ENCODE assay signal across 17 cellular contexts in the genomic region with DNA sequence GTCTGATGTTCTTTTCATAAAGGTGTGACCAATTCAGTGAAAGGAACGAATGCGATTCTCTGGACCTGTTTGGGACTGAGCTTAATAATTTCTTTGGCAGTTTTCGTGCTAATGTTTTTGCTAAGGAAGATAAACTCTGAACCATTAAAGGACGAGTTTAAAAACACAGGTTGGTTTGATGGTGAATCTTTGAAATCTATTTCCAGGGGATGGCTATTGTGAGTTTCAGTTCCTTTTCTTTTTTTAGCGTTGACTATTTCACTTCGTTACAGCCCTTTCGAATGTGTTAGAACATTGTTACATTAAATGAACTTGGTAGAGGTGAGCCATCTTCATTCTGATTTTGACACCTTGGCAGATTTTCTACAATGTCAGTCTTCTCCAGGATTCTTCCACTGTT. TPM values are rescaled to one million over a fixed set of nuclear protein-coding genes. Genes with fewer than 3 reads are reported as not detected.
DNase-seq lines count a peak whose midpoint lies in the region; ATAC-seq and TF ChIP-seq lines count a peak whose summit lies in the region.
"Had no signal": no experiment of that assay in that cellular context is flagged by ENCODE, and none has a peak within 500 bp of the region (broad histone marks: within the 10 kb centered on the region; RNA-seq: fewer than 3 reads in every experiment).

No MANE protein-coding gene starts in this region.

- H3K4ac ChIP-seq in IMR-90 (ENCODE audit: low read depth, low read length) = no peak overlapping the region

- H3K4me1 ChIP-seq in IMR-90 (ENCODE audit: control insufficient read depth, insufficient read depth, low read length) = peaks cover 5% of the 10 kb centered on the region; the same call in 1 of the 2 replicates
- H3K4me1 ChIP-seq in mucosa of rectum (ENCODE audit: control insufficient read depth in 2 of 2, insufficient read depth in 2 of 2, low read length in 2 of 2) = no peaks in the 10 kb centered on the region
- H3K4me1 ChIP-seq: body of pancreas had no signal

- TF ChIP-seq RAD21 in IMR-90 (IDR thresholded peaks at IDR 0.05; ENCODE audit: low read length) = no peak

- H3K9me3 ChIP-seq in IMR-90 (ENCODE audit: control insufficient read depth, insufficient read depth, low read length) = no peaks in the 10 kb centered on the region
- no peaks in the 10 kb centered on the region for H3K9me3 ChIP-seq in mucosa of rectum (ENCODE audit: control insufficient read depth in 2 of 2, low read length in 2 of 2)
- H3K9me3 ChIP-seq: body of pancreas, testis had no signal

- no peak overlapping the region for H3K14ac ChIP-seq in IMR-90 (replicated peaks; ENCODE audit: low read depth, low read length)

- H4K5ac ChIP-seq in IMR-90 (ENCODE audit: low read depth, low read length) = no peak overlapping the region

- TF ChIP-seq CTCF in GM20000 (IDR thresholded peaks at IDR 0.05; ENCODE audit: extremely low read depth, missing control alignments) (no peak), IMR-90 (conservative IDR thresholded peaks at IDR 0.05; ENCODE audit: low read depth, low read length) (no peak), osteocyte (IDR thresholded peaks at IDR 0.05) (no peak)

- CTCF ChIA-PET in IMR-90 (lab: Yijun Ruan, JAX) = no interaction called here

- no peak overlapping the region for H3K4me2 ChIP-seq in IMR-90 (ENCODE audit: low read depth, low read length)
- H3K4me2 ChIP-seq: smooth muscle cell had no signal

- no peaks in the 10 kb centered on the region for H4K20me1 ChIP-seq in IMR-90 (ENCODE audit: insufficient read depth, low read length)

- peaks cover 8% of the 10 kb centered on the region for H3K4me1 Mint-ChIP-seq in osteocyte (ENCODE audit: unreplicated experiment)

- no peak overlapping the region for H3K18ac ChIP-seq in IMR-90 (ENCODE audit: low read depth, low read length)

- no peaks in the 10 kb centered on the region for H3K27me3 Mint-ChIP-seq in osteocyte (ENCODE audit: unreplicated experiment)

- no peak overlapping the region for H2BK120ac ChIP-seq in IMR-90 (ENCODE audit: low read depth, low read length)

- H2AK9ac ChIP-seq in IMR-90 (replicated peaks; ENCODE audit: low read depth, low read length, poor library complexity) = no peak overlapping the region

- no peaks in the 10 kb centered on the region for H3K27me3 ChIP-seq in IMR-90 (ENCODE audit: control insufficient read depth, insufficient read depth, low read length)
- no peaks in the 10 kb centered on the region for H3K27me3 ChIP-seq in mucosa of rectum (ENCODE audit: control insufficient read depth in 2 of 2, insufficient read depth in 2 of 2, low read length in 2 of 2)
- H3K27me3 ChIP-seq: body of pancreas, testis had no signal

- no peak overlapping the region for H3K23ac ChIP-seq in IMR-90 (ENCODE audit: low read depth, low read length)

- H3K79me1 ChIP-seq in IMR-90 (ENCODE audit: low read depth in 1 of 2, low read length in 2 of 2) = no peaks in the 10 kb centered on the region

- BruUV-seq in IMR-90 (replicated peaks; lab: Mats Ljungman, UMichigan) = no TSS peak

- dilution Hi-C loops in IMR-90 (cut with HindIII; ENCODE audit: low sequenced_read_pairs, unreplicated experiment) = no loop called here

- no peak overlapping the region for H3K56ac ChIP-seq in IMR-90 (ENCODE audit: extremely low read depth, insufficient read depth, low read length)

- DNase-seq in GM20000 (ENCODE audit: low spot score) (peak; percentile 61), IMR-90 (no peak), osteocyte (ENCODE audit: extremely low spot score, unreplicated experiment) (no peak), iPS-NIHi11 (ENCODE audit: low spot score) (no peak), cardiac septum (ENCODE audit: low spot score) (no peak)
- DNase-seq: activated gamma-delta T cell, body of pancreas, NCI-H1694, NCI-H524 treated with DMSO at 0.1 percent for 48 hours, occipital lobe, SHP77, T1000, testis had no signal

- H2BK15ac ChIP-seq in IMR-90 (ENCODE audit: low read depth, low read length) = no peak overlapping the region; the same call in 2 of the 3 replicates

- H3K27ac Mint-ChIP-seq in osteocyte (ENCODE audit: unreplicated experiment) = no peak overlapping the region

- no peak overlapping the region for H2BK5ac ChIP-seq in IMR-90 (ENCODE audit: low read depth, low read length, poor library complexity, severe bottlenecking)

- intact Hi-C loops in IMR-90 (cut with micrococcal nuclease) (no loop called here), cardiac septum (cut with DNase I) (no loop called here)

- no peaks in the 10 kb centered on the region for H3K9me3 Mint-ChIP-seq in osteocyte (ENCODE audit: unreplicated experiment)

- no peaks in the 10 kb centered on the region for H3K9me1 ChIP-seq in IMR-90 (ENCODE audit: insufficient read depth, low read length)

- no peak overlapping the region for H4K91ac ChIP-seq in IMR-90 (ENCODE audit: insufficient read depth, low read depth, low read length)

- POLR2A ChIA-PET in IMR-90 (lab: Charles Lee; ENCODE audit: unreplicated experiment) = no interaction called here

- H3K4me3 ChIP-seq in IMR-90 (ENCODE audit: insufficient read depth, low read depth, low read length) (no peak overlapping the region), mucosa of rectum (ENCODE audit: low read length in 2 of 2) (peak overlapping the region; percentile 10 to 45)
- H3K4me3 ChIP-seq: body of pancreas, smooth muscle cell, testis had no signal

- H2AFZ ChIP-seq in IMR-90 (replicated peaks; ENCODE audit: low read length, poor library complexity) = no peak overlapping the region

- 83% methylated on average over 2 of the region's 7 CpGs; no CpG with 5 or more reads in 1 of the 2 experiments for WGBS in IMR-90 (ENCODE audit: extremely low coverage in 2 of 2, insufficient read length in 1 of 2), 2 experiments

- H3K36me3 Mint-ChIP-seq in osteocyte (ENCODE audit: unreplicated experiment) = peaks cover 2% of the 10 kb centered on the region

- in situ Hi-C loops in IMR-90 (cut with MboI; ENCODE audit: low sequenced_read_pairs) = no loop called here

- 0 out of 2 replicates have a peak overlapping the region, but pooled peaks have one; percentile 0 for H2BK20ac ChIP-seq in IMR-90 (ENCODE audit: low read depth, low read length)

- no peak overlapping the region for H4K8ac ChIP-seq in IMR-90 (ENCODE audit: low read depth in 2 of 2, low read length in 2 of 2)

- H3K4me3 Mint-ChIP-seq in osteocyte (ENCODE audit: unreplicated experiment) = no peak overlapping the region

- no peak overlapping the region for H3K9ac ChIP-seq in IMR-90 (ENCODE audit: low read depth, low read length)
- no peak overlapping the region for H3K9ac ChIP-seq in mucosa of rectum (ENCODE audit: low read depth in 1 of 2, low read length in 2 of 2)

- peak; percentile 17 for TF ChIP-seq POLR2A in GM15510 (IDR thresholded peaks at IDR 0.05; ENCODE audit: borderline replicate concordance, extremely low read depth, insufficient read length)
- TF ChIP-seq POLR2A in IMR-90 (IDR thresholded peaks at IDR 0.05; ENCODE audit: low read depth, low read length) = no peak

- no peaks in the 10 kb centered on the region for H3K36me3 ChIP-seq in IMR-90 (ENCODE audit: control insufficient read depth, insufficient read depth, low read length)
- H3K36me3 ChIP-seq in mucosa of rectum (ENCODE audit: control insufficient read depth in 2 of 2, insufficient read depth in 2 of 2, low read length in 2 of 2) = no peaks in the 10 kb centered on the region

- H2AK5ac ChIP-seq in IMR-90 (ENCODE audit: low read depth, low read length) = no peak overlapping the region

- no peak for ATAC-seq in IMR-90 (ENCODE audit: low read depth)
- ATAC-seq: body of pancreas had no signal

- no peak overlapping the region for H3K27ac ChIP-seq in IMR-90 (ENCODE audit: insufficient read depth, low read length)
- no peak overlapping the region for H3K27ac ChIP-seq in mucosa of rectum (ENCODE audit: low read depth in 2 of 2, low read length in 2 of 2)
- H3K27ac ChIP-seq: body of pancreas had no signal

TF ChIP-seq in IMR-90, 13 proteins besides CTCF, POLR2A, EP300 and RAD21 (continues in another document):
- TF ChIP-seq CHD1 (IDR thresholded peaks at IDR 0.05; ENCODE audit: low read depth, low read length) (no peak), MXI1 (IDR thresholded peaks at IDR 0.05; ENCODE audit: borderline replicate concordance, low read depth, low read length) (no peak), MAZ (IDR thresholded peaks at IDR 0.05; ENCODE audit: borderline replicate concordance, low read depth, low read length) (no peak), FOS (IDR thresholded peaks at IDR 0.05; ENCODE audit: low read depth, low read length) (no peak), CEBPB (IDR thresholded peaks at IDR 0.05; ENCODE audit: low read depth, low read length) (no peak), BHLHE40 (IDR thresholded peaks at IDR 0.05; ENCODE audit: low read depth, low read length) (no peak)
- TF ChIP-seq, protein P1, sequence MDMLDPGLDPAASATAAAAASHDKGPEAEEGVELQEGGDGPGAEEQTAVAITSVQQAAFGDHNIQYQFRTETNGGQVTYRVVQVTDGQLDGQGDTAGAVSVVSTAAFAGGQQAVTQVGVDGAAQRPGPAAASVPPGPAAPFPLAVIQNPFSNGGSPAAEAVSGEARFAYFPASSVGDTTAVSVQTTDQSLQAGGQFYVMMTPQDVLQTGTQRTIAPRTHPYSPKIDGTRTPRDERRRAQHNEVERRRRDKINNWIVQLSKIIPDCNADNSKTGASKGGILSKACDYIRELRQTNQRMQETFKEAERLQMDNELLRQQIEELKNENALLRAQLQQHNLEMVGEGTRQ (IDR thresholded peaks at IDR 0.05; ENCODE audit: low read depth, low read length) = no peak

RNA-seq across cellular contexts. Expression of a gene that starts 1.2 kb away (rescaled TPM):
- not detected in 2 replicates for total RNA-seq in IMR-90 (2012; rRNA removed)
- polyA plus RNA-seq in IMR-90 (2012; rRNA removed) = not detected in 2 replicates
- polyA plus RNA-seq in IMR-90 (2012; cell fraction: cytosol; rRNA removed) = not detected in 2 replicates
- polyA plus RNA-seq in IMR-90 (2012; cell fraction: nucleus; rRNA removed; ENCODE audit: low replicate concordance) = not detected in 2 replicates
- not detected in 2 replicates for total RNA-seq in osteocyte
- total RNA-seq in cardiac septum = not detected
- total RNA-seq: body of pancreas, lung microvascular endothelial cell, occipital lobe, smooth muscle cell had no signal
- polyA plus RNA-seq: smooth muscle cell had no signal

RNA-seq across cellular contexts. Expression of a gene that starts 10.4 kb away (rescaled TPM):
- 14.7 and 21.3 TPM in 2 replicates for total RNA-seq in IMR-90 (2012; rRNA removed)
- polyA plus RNA-seq in IMR-90 (2012; rRNA removed) = 5.0 TPM in 2 replicates
- polyA plus RNA-seq in IMR-90 (2012; cell fraction: cytosol; rRNA removed) = 3.6 and 4.0 TPM in 2 replicates
- 3.2 and 5.4 TPM in 2 replicates for polyA plus RNA-seq in IMR-90 (2012; cell fraction: nucleus; rRNA removed; ENCODE audit: low replicate concordance)
- total RNA-seq in osteocyte = 24.0 and 25.1 TPM in 2 replicates
- 13.3 TPM for total RNA-seq in cardiac septum

RNA-seq across cellular contexts. Expression of a gene that starts 24.3 kb away (rescaled TPM):
- total RNA-seq in IMR-90 (2012; rRNA removed) (1.4 and 2.2 TPM in 2 replicates), osteocyte (14.0 and 19.7 TPM in 2 replicates), cardiac septum (1.9 TPM)
- polyA plus RNA-seq in IMR-90 (2012; rRNA removed) = 7.7 and 13.4 TPM in 2 replicates
- 0.05 and 2.4 TPM in 2 replicates for polyA plus RNA-seq in IMR-90 (2012; cell fraction: cytosol; rRNA removed)
- polyA plus RNA-seq in IMR-90 (2012; cell fraction: nucleus; rRNA removed; ENCODE audit: low replicate concordance) = 15.8 and 57.1 TPM in 2 replicates

RNA-seq across cellular contexts. Expression of a gene that starts 50.4 kb away (rescaled TPM):
- total RNA-seq in IMR-90 (2012; rRNA removed) = 84.8 and 121 TPM in 2 replicates
- polyA plus RNA-seq in IMR-90 (2012; rRNA removed) = 68.8 and 76.3 TPM in 2 replicates
- 7.5 and 16.8 TPM in 2 replicates for polyA plus RNA-seq in IMR-90 (2012; cell fraction: cytosol; rRNA removed)
- polyA plus RNA-seq in IMR-90 (2012; cell fraction: nucleus; rRNA removed; ENCODE audit: low replicate concordance) = 6.0 and 42.6 TPM in 2 replicates
- total RNA-seq in osteocyte = 87.9 and 91.3 TPM in 2 replicates
- total RNA-seq in cardiac septum = 86.6 TPM
